ENCODE assay signal across 9 cellular contexts in the genomic region with DNA sequence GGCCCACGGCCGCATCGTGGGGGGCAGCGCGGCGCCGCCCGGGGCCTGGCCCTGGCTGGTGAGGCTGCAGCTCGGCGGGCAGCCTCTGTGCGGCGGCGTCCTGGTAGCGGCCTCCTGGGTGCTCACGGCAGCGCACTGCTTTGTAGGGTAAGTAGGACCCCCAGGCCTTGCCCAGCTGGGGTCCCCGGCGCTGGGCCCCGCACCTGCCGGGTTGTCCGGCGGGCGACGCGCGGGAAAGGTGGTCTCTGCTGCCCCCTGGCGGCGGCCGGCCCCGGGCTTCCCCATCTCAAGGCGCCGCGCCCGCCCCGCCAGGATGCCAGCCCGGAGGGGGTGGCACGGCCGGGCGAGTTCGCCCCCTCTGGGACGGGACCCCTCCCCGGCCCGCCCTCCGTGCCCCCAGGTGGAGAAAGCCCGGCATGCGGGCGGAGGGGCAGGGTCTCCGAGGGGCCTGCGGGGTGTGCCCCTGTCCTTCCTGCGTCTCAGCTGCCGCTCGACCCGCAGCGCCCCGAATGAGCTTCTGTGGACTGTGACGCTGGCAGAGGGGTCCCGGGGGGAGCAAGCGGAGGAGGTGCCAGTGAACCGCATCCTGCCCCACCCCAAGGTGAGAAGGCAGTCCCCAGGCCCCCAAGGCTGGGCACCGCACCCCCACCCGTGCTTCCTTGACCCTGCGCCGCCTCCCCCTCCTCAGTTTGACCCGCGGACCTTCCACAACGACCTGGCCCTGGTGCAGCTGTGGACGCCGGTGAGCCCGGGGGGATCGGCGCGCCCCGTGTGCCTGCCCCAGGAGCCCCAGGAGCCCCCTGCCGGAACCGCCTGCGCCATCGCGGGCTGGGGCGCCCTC. TPM values are rescaled to one million over a fixed set of nuclear protein-coding genes. Genes with fewer than 3 reads are reported as not detected.
DNase-seq lines count a peak whose midpoint lies in the region; ATAC-seq and TF ChIP-seq lines count a peak whose summit lies in the region.
"Had no signal": no experiment of that assay in that cellular context is flagged by ENCODE, and none has a peak within 500 bp of the region (broad histone marks: within the 10 kb centered on the region; RNA-seq: fewer than 3 reads in every experiment).

No MANE protein-coding gene starts in this region.

- intact Hi-C loops in esophagus muscularis mucosa (cut with DNase I), result loop anchor here (2.0 to 10.0 kb wide), 2 partner anchors 81 to 617 kb away; no protein-coding TSS in a partner anchor
- intact Hi-C loops in thyroid gland (cut with DNase I), result loop anchor here (5.0 to 10.0 kb wide), 2 partner anchors 75 to 597 kb away; partner anchors contain the start of gene NPPC

- H3K27me3 ChIP-seq in esophagus muscularis mucosa (peaks cover 6 to 96% (median 44%) of the 10 kb centered on the region in 4 donors), thyroid gland (peaks cover 23% of the 10 kb centered on the region)

- H3K4me1 ChIP-seq in esophagus muscularis mucosa (peaks cover 31 to 43% (median 38%) of the 10 kb centered on the region in 4 donors), thyroid gland (peaks cover 6 to 25% of the 10 kb centered on the region in 2 donors)

- H3K27ac ChIP-seq in esophagus muscularis mucosa (replicated peaks in 1 of 4) (no peak overlapping the region), thyroid gland (no peak overlapping the region)

- no peak for TF ChIP-seq EP300 in esophagus muscularis mucosa (IDR thresholded peaks at IDR 0.05)

- peak; percentile 83 to 98 (median 92) for TF ChIP-seq CTCF in esophagus muscularis mucosa (IDR thresholded peaks at IDR 0.05)
- TF ChIP-seq CTCF in omental fat pad (IDR thresholded peaks at IDR 0.05), result peak in 1 of 3 donors; percentile 80
- TF ChIP-seq CTCF in thyroid gland (IDR thresholded peaks at IDR 0.05), result peak in 5 of 6 experiments; percentile 69 to 94 (median 88)

- H3K36me3 ChIP-seq in esophagus muscularis mucosa (no peaks in the 10 kb centered on the region), thyroid gland (no peaks in the 10 kb centered on the region)

- ATAC-seq in omental fat pad (ENCODE audit: low FRiP score) (peak; percentile 46), HG02588 (IDR thresholded peaks at IDR 0.05; ENCODE audit: unreplicated experiment) (no peak), GM19395 (IDR thresholded peaks at IDR 0.05; ENCODE audit: unreplicated experiment) (no peak)

- no peaks in the 10 kb centered on the region for H3K9me3 ChIP-seq in esophagus muscularis mucosa
- no peaks in the 10 kb centered on the region for H3K9me3 ChIP-seq in thyroid gland

- in situ Hi-C loops in G401 (cut with HindIII; ENCODE audit: low sequenced_read_pairs), result no loop called here

- no CpG with 5 or more reads among the region's 79 CpGs for WGBS in esophagus muscularis mucosa
- 14% methylated on average over 7 of the region's 79 CpGs; no CpG with 5 or more reads in 1 of the 2 donors for WGBS in thyroid gland, 2 donors

- peak; percentile 41 for DNase-seq in G401 (ENCODE audit: low spot score)
- peak; percentile 54 for DNase-seq in LoVo (ENCODE audit: low spot score)
- DNase-seq in activated CD8-positive, alpha-beta memory T cell treated with anti-CD3 and anti-CD28 coated beads, Interleukin-2, amount 50 U/mL, for 48 hours, result peak; percentile 95
- DNase-seq in esophagus muscularis mucosa (ENCODE audit: extremely low spot score), result no peak
- peak; percentile 41 for DNase-seq in omental fat pad (ENCODE audit: low spot score)
- peak; percentile 43 to 47 for DNase-seq in thyroid gland

- TF ChIP-seq POLR2A in esophagus muscularis mucosa (IDR thresholded peaks at IDR 0.05; ENCODE audit: low read depth) (no peak), thyroid gland (IDR thresholded peaks at IDR 0.05) (no peak)

- H3K4me3 ChIP-seq in esophagus muscularis mucosa, result peak overlapping the region; percentile 40 to 52 (median 42)
- H3K4me3 ChIP-seq in thyroid gland (replicated peaks in 1 of 3), result no peak overlapping the region

RNA-seq across cellular contexts. Expression of gene PRSS56, which starts 2.0 kb away (rescaled TPM):
- not detected in 2 replicates for total RNA-seq in G401 (2014; rRNA removed; shearing (Covaris generic))
- total RNA-seq in esophagus muscularis mucosa, result not detected
- not detected for total RNA-seq in omental fat pad
- total RNA-seq in thyroid gland, result not detected
- total RNA-seq: activated CD8-positive, alpha-beta memory T cell treated with anti-CD3 and anti-CD28 coated beads for 36 hours had no signal

RNA-seq across cellular contexts. Expression of gene CHRND, which starts 3.7 kb away (rescaled TPM):
- not detected in 2 replicates for total RNA-seq in G401 (2014; rRNA removed; shearing (Covaris generic))
- total RNA-seq in esophagus muscularis mucosa (not detected), omental fat pad (not detected), thyroid gland (not detected)
- total RNA-seq: activated CD8-positive, alpha-beta memory T cell treated with anti-CD3 and anti-CD28 coated beads for 36 hours had no signal

RNA-seq across cellular contexts. Expression of gene CHRNG, which starts 17.3 kb away (rescaled TPM):
- not detected in 2 replicates for total RNA-seq in G401 (2014; rRNA removed; shearing (Covaris generic))
- total RNA-seq in esophagus muscularis mucosa (not detected), omental fat pad (not detected), thyroid gland (not detected)
- total RNA-seq: activated CD8-positive, alpha-beta memory T cell treated with anti-CD3 and anti-CD28 coated beads for 36 hours had no signal

RNA-seq across cellular contexts. Expression of gene TIGD1, which starts 28.1 kb away (rescaled TPM):
- 5.2 and 7.4 TPM in 2 replicates for total RNA-seq in G401 (2014; rRNA removed; shearing (Covaris generic))
- total RNA-seq in esophagus muscularis mucosa (1 to 10 TPM; 1.2 to 1.7 (median 1.6) TPM), omental fat pad (1 to 10 TPM; 1.5 to 3.8 (median 2.4) TPM), thyroid gland (10 to 100 TPM in 1 of 4 donors, 1 to 10 TPM in 3; 6.7 to 11.6 (median 6.9) TPM)

RNA-seq across cellular contexts. Expression of gene EIF4E2, which starts 28.3 kb away (rescaled TPM):
- total RNA-seq in G401 (2014; rRNA removed; shearing (Covaris generic)), result 117 and 140 TPM in 2 replicates
- total RNA-seq in esophagus muscularis mucosa (10 to 100 TPM; 37.0 to 55.8 (median 44.2) TPM), omental fat pad (10 to 100 TPM; 32.2 to 45.4 (median 37.8) TPM), thyroid gland (10 to 100 TPM; 50.7 to 59.6 (median 54.4) TPM)

Comparison
In these comparisons a context has a peak if more than half of its experiments do, and no peak if none do; other contexts are left out.
1. H3K4me3 ChIP-seq: peak in esophagus muscularis mucosa (4 of 4); none in thyroid gland (0 of 3).